ENCODE assay signal across 24 cellular contexts in the genomic region with DNA sequence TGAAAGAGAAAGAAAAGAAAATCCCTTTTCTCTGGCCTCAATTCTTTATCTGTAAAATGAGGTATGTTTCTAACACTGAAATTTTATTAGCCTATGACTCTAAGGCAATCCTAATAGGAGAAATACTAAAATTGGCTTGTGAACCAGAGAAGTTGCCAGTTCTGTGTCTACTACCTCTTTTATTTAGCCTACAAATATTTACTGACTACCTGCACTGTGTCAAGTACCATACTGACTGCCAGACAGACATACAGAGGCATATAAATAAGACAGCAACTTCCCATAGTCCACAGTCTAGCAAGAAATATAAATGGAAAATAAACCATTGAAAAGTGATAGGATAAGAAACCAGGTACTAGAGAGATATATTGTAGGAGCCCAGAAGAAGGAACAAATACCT. TPM values are rescaled to one million over a fixed set of nuclear protein-coding genes. Genes with fewer than 3 reads are reported as not detected.
A peak's percentile ranks its signal among the peaks of the same experiment; 100 is the strongest.
DNase-seq lines count a peak whose midpoint lies in the region; ATAC-seq and TF ChIP-seq lines count a peak whose summit lies in the region.
"Had no signal": no experiment of that assay in that cellular context is flagged by ENCODE, and none has a peak within 500 bp of the region (broad histone marks: within the 10 kb centered on the region; RNA-seq: fewer than 3 reads in every experiment).

No MANE protein-coding gene starts in this region.

- H3K4me3 ChIP-seq in SK-N-MC = no peak overlapping the region
- H3K4me3 ChIP-seq in hepatocyte = no peak overlapping the region
- H3K4me3 ChIP-seq in gastrocnemius medialis = no peak overlapping the region
- H3K4me3 ChIP-seq: BLaER1 treated with 17β-estradiol and CSF1 and Interleukin-3, amounts not matched to agents 10 nM and 100 nM; GM12878; GM23248 had no signal

- DNase-seq in DMS53 (lab: John Stamatoyannopoulos, UW) (peak; percentile 21), DMS53 treated with DMSO at 0.1 percent for 48 hours (lab: John Stamatoyannopoulos, UW; ENCODE audit: unreplicated experiment) (no peak), SK-N-MC (ENCODE audit: low read depth, low spot score) (no peak), hepatocyte (ENCODE audit: low spot score) (no peak), gastrocnemius medialis (no peak), AG08395 (ENCODE audit: low spot score) (no peak), KBM-7 (no peak)
- DNase-seq: AML-193; BE2C; Calu3; CD4-positive, alpha-beta T cell; COR-L47; DMS79; EL; GDM1; GM23248; H7; HCEC 1CT had no signal

- H3K36me3 ChIP-seq in SK-N-MC (ENCODE audit: insufficient read depth, low read length) = no peaks in the 10 kb centered on the region; the same call in 1 of the 2 replicates
- H3K36me3 ChIP-seq in hepatocyte (replicated peaks; ENCODE audit: insufficient read depth, low read depth) = no peaks in the 10 kb centered on the region
- H3K36me3 ChIP-seq in gastrocnemius medialis = no peaks in the 10 kb centered on the region
- H3K36me3 ChIP-seq: BE2C; BLaER1 treated with 17β-estradiol and CSF1 and Interleukin-3, amounts not matched to agents 10 nM and 100 nM had no signal

- H3K27me3 ChIP-seq in hepatocyte (no peaks in the 10 kb centered on the region), gastrocnemius medialis (no peaks in the 10 kb centered on the region)
- H3K27me3 ChIP-seq: BE2C; BLaER1 treated with 17β-estradiol and CSF1 and Interleukin-3, amounts not matched to agents 10 nM and 100 nM had no signal

- in situ Hi-C loops in gastrocnemius medialis (cut with MboI; ENCODE audit: low sequenced_read_pairs in 4 of 4) (no loop called here), KBM-7 (cut with MboI; ENCODE audit: low pct_unique_long_range_greater_than_20kb, low sequenced_read_pairs) (no loop called here)

- ATAC-seq in gastrocnemius medialis (no peak), HG02885 (IDR thresholded peaks at IDR 0.05; ENCODE audit: poor library complexity, unreplicated experiment) (no peak)
- ATAC-seq: GM12878 had no signal

- TF ChIP-seq POLR2A in gastrocnemius medialis (IDR thresholded peaks at IDR 0.05) = no peak

- peak overlapping the region; percentile 99 for H3K27ac ChIP-seq in SK-N-MC
- peak overlapping the region; percentile 34 for H3K27ac ChIP-seq in hepatocyte
- H3K27ac ChIP-seq in gastrocnemius medialis = peak overlapping the region; percentile 9 to 71 (median 42)
- H3K27ac ChIP-seq: 22Rv1; BLaER1 treated with 17β-estradiol and CSF1 and Interleukin-3, amounts not matched to agents 10 nM and 100 nM; GM23248 had no signal

- H2AFZ ChIP-seq in hepatocyte = no peak overlapping the region
- H2AFZ ChIP-seq: GM23248 had no signal

- intact Hi-C loops in gastrocnemius medialis (cut with DNase I; ENCODE audit: low total_unique reads) = loop anchor here (5.0 kb wide), 1 partner anchor 171 kb away; no protein-coding TSS in a partner anchor

- H4K20me1 ChIP-seq in hepatocyte (ENCODE audit: insufficient read depth, poor library complexity, severe bottlenecking) = no peaks in the 10 kb centered on the region
- H4K20me1 ChIP-seq: BLaER1 treated with 17β-estradiol and CSF1 and Interleukin-3, amounts not matched to agents 10 nM and 100 nM had no signal

- H3K79me2 ChIP-seq in hepatocyte = peaks cover 64% of the 10 kb centered on the region

- H3K4me1 ChIP-seq in hepatocyte (ENCODE audit: insufficient read depth) = peaks cover 43% of the 10 kb centered on the region
- peaks cover 48 to 54% of the 10 kb centered on the region in 2 donors for H3K4me1 ChIP-seq in gastrocnemius medialis
- H3K4me1 ChIP-seq: BE2C had no signal

- no peak overlapping the region for H3K4me2 ChIP-seq in hepatocyte
- H3K4me2 ChIP-seq: BLaER1 treated with 17β-estradiol and CSF1 and Interleukin-3, amounts not matched to agents 10 nM and 100 nM had no signal

- H3K9me3 ChIP-seq in SK-N-MC (ENCODE audit: low read depth, low read length) (no peaks in the 10 kb centered on the region), hepatocyte (ENCODE audit: low read depth) (no peaks in the 10 kb centered on the region), gastrocnemius medialis (no peaks in the 10 kb centered on the region)
- H3K9me3 ChIP-seq: BE2C; BLaER1 treated with 17β-estradiol and CSF1 and Interleukin-3, amounts not matched to agents 10 nM and 100 nM had no signal

- TF ChIP-seq CTCF in hepatocyte (IDR thresholded peaks at IDR 0.05; ENCODE audit: poor library complexity) (no peak), gastrocnemius medialis (IDR thresholded peaks at IDR 0.05 in 4 of 5, conservative IDR thresholded peaks at IDR 0.05 in 1 of 5) (no peak)

- peak overlapping the region; percentile 86 for H3K9ac ChIP-seq in SK-N-MC (ENCODE audit: insufficient read length)
- H3K9ac ChIP-seq: BLaER1 treated with 17β-estradiol and CSF1 and Interleukin-3, amounts not matched to agents 10 nM and 100 nM; GM23248 had no signal

- H3K9me2 ChIP-seq in hepatocyte (replicated peaks; ENCODE audit: insufficient read depth) = no peaks in the 10 kb centered on the region

RNA-seq across cellular contexts. Expression of a gene that starts 2.4 kb away (rescaled TPM):
- total RNA-seq in hepatocyte = 75.7 and 90.4 TPM in 2 replicates
- 23.2 and 25.9 TPM in 2 replicates for polyA plus RNA-seq in hepatocyte
- total RNA-seq in gastrocnemius medialis = 10 to 100 TPM; 25.3 to 42.3 (median 37.4) TPM
- total RNA-seq: H1 had no signal
- polyA plus RNA-seq: CD14-positive monocyte had no signal

Comparison
In these comparisons a context has a peak if more than half of its experiments do, and no peak if none do; other contexts are left out.
1. H3K27ac ChIP-seq: peak in every context shown above with its lines; median percentile 99 in SK-N-MC; 42 in gastrocnemius medialis; 34 in hepatocyte.